9 cellular contexts compared by ENCODE assay signal in the genomic region with DNA sequence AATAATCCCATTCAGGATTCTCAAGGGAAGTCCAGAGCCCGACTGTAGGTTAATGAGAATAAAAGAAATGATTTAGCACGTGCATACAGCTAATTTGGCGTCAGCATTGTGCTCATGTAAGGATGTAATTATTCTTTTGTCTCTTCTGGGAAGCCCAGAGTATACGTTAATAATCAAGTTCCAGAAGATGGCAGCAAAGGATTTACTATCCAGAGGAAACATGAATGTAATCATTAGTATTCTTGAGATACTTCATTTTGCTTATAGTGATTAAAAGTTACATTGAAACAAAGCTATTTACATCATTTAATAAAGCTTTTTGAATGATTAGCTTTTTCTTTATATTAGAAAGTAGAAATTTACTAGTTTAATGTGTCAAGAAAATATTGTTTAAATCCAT. TPM values are rescaled to one million over a fixed set of nuclear protein-coding genes. Genes with fewer than 3 reads are reported as not detected.
DNase-seq lines count a peak whose midpoint lies in the region; FAIRE-seq and TF ChIP-seq lines count a peak whose summit lies in the region.
"Had no signal": no experiment of that assay in that cellular context is flagged by ENCODE, and none has a peak within 500 bp of the region (broad histone marks: within the 10 kb centered on the region; RNA-seq: fewer than 3 reads in every experiment).

No MANE protein-coding gene starts in this region.

- H3K9me3 ChIP-seq in BE2C, result no peaks in the 10 kb centered on the region
- no peaks in the 10 kb centered on the region for H3K9me3 ChIP-seq in kidney (ENCODE audit: control insufficient read depth in 1 of 2, low read length in 2 of 2)

- intact Hi-C loops in kidney (cut with DNase I), result no loop called here

- H3K27me3 ChIP-seq in BE2C (no peaks in the 10 kb centered on the region), kidney epithelial cell (ENCODE audit: control insufficient read depth, insufficient read depth, low read length) (no peaks in the 10 kb centered on the region)

- H3K4me1 ChIP-seq in BE2C (no peaks in the 10 kb centered on the region), kidney (ENCODE audit: control insufficient read depth in 1 of 2, insufficient read depth in 1 of 2, low read depth in 1 of 2, low read length in 2 of 2) (no peaks in the 10 kb centered on the region)

- no peaks in the 10 kb centered on the region for H3K36me3 ChIP-seq in BE2C
- no peaks in the 10 kb centered on the region for H3K36me3 ChIP-seq in kidney epithelial cell (ENCODE audit: control insufficient read depth, insufficient read depth, low read length)
- no peaks in the 10 kb centered on the region for H3K36me3 ChIP-seq in kidney (ENCODE audit: control insufficient read depth in 1 of 2, insufficient read depth in 2 of 2, low read length in 2 of 2)

- H3K4me3 ChIP-seq in BE2C (ENCODE audit: low read depth, low read length) (no peak overlapping the region), kidney epithelial cell (ENCODE audit: low read depth, low read length) (no peak overlapping the region), kidney (ENCODE audit: low read length in 2 of 2) (no peak overlapping the region)

- TF ChIP-seq CTCF in BE2C (IDR thresholded peaks at IDR 0.05; ENCODE audit: low read depth, low read length) (peak; percentile 51), VCaP (conservative IDR thresholded peaks at IDR 0.05) (peak; percentile 67), kidney epithelial cell (IDR thresholded peaks at IDR 0.05; ENCODE audit: insufficient read depth, low read length, poor library complexity, severe bottlenecking) (peak; percentile 30), kidney (IDR thresholded peaks at IDR 0.05; ENCODE audit: borderline replicate concordance, extremely low read depth, insufficient read depth) (no peak)

- no peak for FAIRE-seq in kidney (lab: Jason Lieb, UNC)

- peak overlapping the region; percentile 0; the same call in 1 of the 2 replicates for H3K27ac ChIP-seq in VCaP
- no peak overlapping the region for H3K27ac ChIP-seq in kidney (ENCODE audit: low read depth in 2 of 2, low read length in 2 of 2)

- no peak for DNase-seq in BE2C
- DNase-seq in Kasumi-1 (lab: John Stamatoyannopoulos, UW), result peak; percentile 40 to 58
- no peak for DNase-seq in kidney epithelial cell (ENCODE audit: low read depth)
- DNase-seq in activated CD4-positive, alpha-beta T cell treated with anti-CD3 and anti-CD28 coated beads for 1 hour, result no peak
- DNase-seq in activated T-cell treated with anti-CD3 and anti-CD28 coated beads for 4 hours, result no peak
- no peak for DNase-seq in kidney
- no peak for DNase-seq in stimulated activated CD8-positive, alpha-beta memory T cell treated with anti-CD3 and anti-CD28 coated beads, Interleukin-4, amount 100 ng/mL, for 48 hours
- DNase-seq: stimulated activated CD4-positive, alpha-beta T cell treated with anti-CD3 and anti-CD28 coated beads, Interleukin-12 subunit alpha, Interleukin-12 subunit beta, amount 100 ng/mL, for 4 hours had no signal

- no peak overlapping the region for H3K9ac ChIP-seq in kidney (ENCODE audit: low read length in 2 of 2)

RNA-seq across cellular contexts. Expression of a gene that starts 27.1 kb away (rescaled TPM):
- 13.2 TPM for polyA plus RNA-seq in BE2C (2012; ENCODE audit: insufficient read depth, insufficient read length, low read depth)
- 20.8 and 22.0 TPM in 2 replicates for total RNA-seq in kidney epithelial cell
- 20.1 TPM for total RNA-seq in kidney
- polyA plus RNA-seq in kidney (ENCODE audit: insufficient read depth, low read depth, low replicate concordance), result 6.2 TPM

Comparison
In these comparisons a context has a peak if more than half of its experiments do, and no peak if none do; other contexts are left out.
1. DNase-seq: peak in Kasumi-1 (2 of 2); none in BE2C (single experiment), kidney epithelial cell (single experiment), activated CD4-positive, alpha-beta T cell treated with anti-CD3 and anti-CD28 coated beads for 1 hour (single experiment), activated T-cell treated with anti-CD3 and anti-CD28 coated beads for 4 hours (single experiment), kidney (single experiment) and stimulated activated CD8-positive, alpha-beta memory T cell treated with anti-CD3 and anti-CD28 coated beads, Interleukin-4, amount 100 ng/mL, for 48 hours (single experiment).